Comparison of ENCODE assay signal across 1 cellular context in genomic region chr14:79573486-79573885, GRCh38.
TF ChIP-seq lines count a peak whose summit lies in the region.

No MANE protein-coding gene starts in this region.

TF ChIP-seq in IMR-90, 13 proteins besides CTCF, POLR2A, EP300 and RAD21 (continued from another document):
- TF ChIP-seq ELK1 (IDR thresholded peaks at IDR 0.05; ENCODE audit: borderline replicate concordance, low read depth, low read length): no peak
- no peak for TF ChIP-seq NFE2L2 (IDR thresholded peaks at IDR 0.05; ENCODE audit: low read depth, low read length)
- no peak for TF ChIP-seq CEBPB (IDR thresholded peaks at IDR 0.05; ENCODE audit: low read depth, low read length)
- TF ChIP-seq MAFK (IDR thresholded peaks at IDR 0.05; ENCODE audit: low read depth, low read length): no peak
- TF ChIP-seq RCOR1 (IDR thresholded peaks at IDR 0.05; ENCODE audit: insufficient replicate concordance, low read length): no peak
TF ChIP-seq in IMR-90: peak in this region for 0.
